ENCODE assay signal across 8 cellular contexts in genomic region chr7:123797673-123798526, GRCh38. TPM values are rescaled to one million over a fixed set of nuclear protein-coding genes. Genes with fewer than 3 reads are reported as not detected.
A peak's percentile ranks its signal among the peaks of the same experiment; 100 is the strongest.
DNase-seq lines count a peak whose midpoint lies in the region; ATAC-seq and TF ChIP-seq lines count a peak whose summit lies in the region.

No MANE protein-coding gene starts in this region.

- H3K27me3 Mint-ChIP-seq in Calu3 (ENCODE audit: unreplicated experiment) (peaks cover 5% of the 10 kb centered on the region), HFFc6 (ENCODE audit: insufficient read depth) (no peaks in the 10 kb centered on the region), MCF 10A (ENCODE audit: insufficient read depth, unreplicated experiment) (no peaks in the 10 kb centered on the region)

- CTCF ChIA-PET in Calu3 (lab: Charles Lee) = interaction anchor here (0.5 to 2.4 kb wide), 16 partner anchors 15 to 667 kb away, joined by 3 to 28 read pairs (median 4); partner anchors contain the start of genes HYAL4 and NDUFA5
- CTCF ChIA-PET in MCF 10A (lab: Yijun Ruan, JAX) = interaction anchor here (0.6 to 5.8 kb wide), 40 partner anchors 9 to 1012 kb away, joined by 3 to 146 read pairs (median 4); partner anchors contain the start of genes GPR37 and WASL

- intact Hi-C loops in Calu3 (cut with micrococcal nuclease; ENCODE audit: unreplicated experiment) (loop anchor here (1.0 to 10.0 kb wide), 8 partner anchors 49 to 287 kb away; partner anchors contain the start of genes HYAL4 and WASL), MCF 10A (cut with micrococcal nuclease) (loop anchor here (1.0 to 10.0 kb wide), 12 partner anchors 27 to 1057 kb away; partner anchors contain the start of gene WASL)

- H3K9me3 Mint-ChIP-seq in Calu3 (ENCODE audit: low read depth, unreplicated experiment) = no peaks in the 10 kb centered on the region
- no peaks in the 10 kb centered on the region for H3K9me3 Mint-ChIP-seq in HFFc6
- H3K9me3 Mint-ChIP-seq in MCF 10A (ENCODE audit: unreplicated experiment) = no peaks in the 10 kb centered on the region

- ATAC-seq in HG03442 (IDR thresholded peaks at IDR 0.05; ENCODE audit: unreplicated experiment) = no peak
- no peak for ATAC-seq in HG02571 (IDR thresholded peaks at IDR 0.05; ENCODE audit: unreplicated experiment)

- POLR2A ChIA-PET in MCF 10A (lab: Yijun Ruan, JAX) = interaction anchor here (0.6 to 4.7 kb wide), 26 partner anchors 9 to 1391 kb away, joined by 3 to 58 read pairs (median 4); partner anchors contain the start of genes NDUFA5 and WASL

- BruUV-seq in Calu3 (replicated peaks; lab: Mats Ljungman, UMichigan) (no TSS peak), MCF 10A (replicated peaks; lab: Mats Ljungman, UMichigan) (no TSS peak)

- H3K4me3 Mint-ChIP-seq in Calu3 (ENCODE audit: low read depth, unreplicated experiment) (peak overlapping the region; percentile 42), HFFc6 (no peak overlapping the region), MCF 10A (ENCODE audit: unreplicated experiment) (peak overlapping the region; percentile 63)

- H3K27ac Mint-ChIP-seq in Calu3 (ENCODE audit: unreplicated experiment) = peak overlapping the region; percentile 12
- H3K27ac Mint-ChIP-seq in HFFc6 = no peak overlapping the region
- H3K27ac Mint-ChIP-seq in MCF 10A (ENCODE audit: low read depth, unreplicated experiment) = peak overlapping the region; percentile 94

- peak; percentile 48 for TF ChIP-seq CTCF in Calu3 (IDR thresholded peaks at IDR 0.05; ENCODE audit: unreplicated experiment)
- peak; percentile 83 for TF ChIP-seq CTCF in HFFc6 (IDR thresholded peaks at IDR 0.05)
- peak; percentile 51 for TF ChIP-seq CTCF in MCF 10A (IDR thresholded peaks at IDR 0.05; ENCODE audit: unreplicated experiment)

- DNase-seq in Calu3 (peak; percentile 50), HFFc6 (peak; percentile 74), NCI-H446 treated with DMSO at 0.1 percent for 48 hours (lab: John Stamatoyannopoulos, UW) (peak; percentile 19), MCF 10A (ENCODE audit: unreplicated experiment) (peak; percentile 95), kidney tubule cell (ENCODE audit: low spot score) (peak; percentile 92)
- DNase-seq in stimulated activated CD4-positive, alpha-beta T cell treated with anti-CD3 and anti-CD28 coated beads, Interleukin-2, amount 100 ng/mL, for 24 hours = no peak

- H3K4me1 Mint-ChIP-seq in Calu3 (ENCODE audit: low read depth, unreplicated experiment) (peaks cover 9% of the 10 kb centered on the region), HFFc6 (ENCODE audit: low read depth) (peaks cover 8% of the 10 kb centered on the region), MCF 10A (ENCODE audit: insufficient read depth, unreplicated experiment) (peaks cover 12% of the 10 kb centered on the region)

- no peaks in the 10 kb centered on the region for H3K36me3 Mint-ChIP-seq in Calu3 (ENCODE audit: insufficient read depth, unreplicated experiment)
- H3K36me3 Mint-ChIP-seq in HFFc6 (ENCODE audit: low read depth) = no peaks in the 10 kb centered on the region
- H3K36me3 Mint-ChIP-seq in MCF 10A (ENCODE audit: insufficient read depth, unreplicated experiment) = no peaks in the 10 kb centered on the region

RNA-seq across cellular contexts. Expression of gene HYAL4, which starts 47.1 kb away (rescaled TPM):
- total RNA-seq in Calu3 (2022) (not detected in 2 replicates), MCF 10A (2022) (not detected in 2 replicates)
- total RNA-seq in HFFc6 (2021; fragmentation: NEBNext Ultra II Directional; extraction: Animal tissue kit (Norgen Biotek cat#: 25700)) = not detected

RNA-seq across cellular contexts. Expression of gene WASL, which starts 49.1 kb away (rescaled TPM):
- 33.2 and 37.5 TPM in 2 replicates for total RNA-seq in Calu3 (2022)
- total RNA-seq in HFFc6 (2021; fragmentation: NEBNext Ultra II Directional; extraction: Animal tissue kit (Norgen Biotek cat#: 25700)) = 10 to 100 TPM; 22.7 to 27.6 (median 26.5) TPM
- total RNA-seq in MCF 10A (2022) = 34.7 and 38.8 TPM in 2 replicates

Comparison
In these comparisons a context has a peak if more than half of its experiments do, and no peak if none do; other contexts are left out.
1. DNase-seq: peak in Calu3 (single experiment), HFFc6 (single experiment), NCI-H446 treated with DMSO at 0.1 percent for 48 hours (single experiment), MCF 10A (single experiment) and kidney tubule cell (single experiment); none in stimulated activated CD4-positive, alpha-beta T cell treated with anti-CD3 and anti-CD28 coated beads, Interleukin-2, amount 100 ng/mL, for 24 hours (0 of 2).
2. Peak in every context shown above with its lines, with median percentiles within 50 percentile points of each other: CTCF ChIP-seq.